16 cellular contexts compared by ENCODE assay signal in genomic region chr19:11296264-11296663, GRCh38. TPM values are rescaled to one million over a fixed set of nuclear protein-coding genes. Genes with fewer than 3 reads are reported as not detected.
DNase-seq lines count a peak whose midpoint lies in the region; ATAC-seq and TF ChIP-seq lines count a peak whose summit lies in the region.
"Had no signal": no experiment of that assay in that cellular context is flagged by ENCODE, and none has a peak within 500 bp of the region (broad histone marks: within the 10 kb centered on the region; RNA-seq: fewer than 3 reads in every experiment).

No MANE protein-coding gene starts in this region.

- H3K4me1 Mint-ChIP-seq in progenitor cell of endocrine pancreas (ENCODE audit: low read depth) = peaks cover 4% of the 10 kb centered on the region
- H3K4me1 Mint-ChIP-seq in effector memory CD8-positive, alpha-beta T cell (ENCODE audit: low read depth in 2 of 2) = peaks cover 4 to 8% of the 10 kb centered on the region in 2 donors

- H3K4me3 Mint-ChIP-seq in progenitor cell of endocrine pancreas (ENCODE audit: low read depth) = no peak overlapping the region
- no peak overlapping the region for H3K4me3 Mint-ChIP-seq in effector memory CD8-positive, alpha-beta T cell
- H3K4me3 Mint-ChIP-seq: activated CD8-positive, alpha-beta memory T cell treated with anti-CD3 and anti-CD28 coated beads, Interleukin-2, amount 10 ng/mL, durations not matched to agents 7 days and 5 days; natural killer cell treated with Interleukin-12 subunit alpha and Interleukin-12 subunit beta and Interleukin-15 and Interleukin-18, amount 100 ng/mL, for 72 hours had no signal

- peaks cover 3% of the 10 kb centered on the region for H3K27me3 Mint-ChIP-seq in progenitor cell of endocrine pancreas
- H3K27me3 Mint-ChIP-seq in effector memory CD8-positive, alpha-beta T cell = peaks cover 15 to 48% of the 10 kb centered on the region in 2 donors

- peak overlapping the region; percentile 12 for H3K27ac Mint-ChIP-seq in progenitor cell of endocrine pancreas
- H3K27ac Mint-ChIP-seq in effector memory CD8-positive, alpha-beta T cell = no peak overlapping the region
- H3K27ac Mint-ChIP-seq: activated CD8-positive, alpha-beta memory T cell treated with anti-CD3 and anti-CD28 coated beads, Interleukin-2, amount 10 ng/mL, durations not matched to agents 7 days and 5 days had no signal

- DNase-seq in AML-193 (lab: John Stamatoyannopoulos, UW) (peak; percentile 17 to 40), OCI-M1 (lab: John Stamatoyannopoulos, UW) (peak; percentile 69), fibroblast of peridontal ligament (ENCODE audit: extremely low read depth) (peak; percentile 45), progenitor cell of endocrine pancreas (ENCODE audit: low spot score, unreplicated experiment) (no peak), NCI-H1694 (lab: John Stamatoyannopoulos, UW) (no peak), left colon (no peak), NCI-H2227 treated with DMSO at 0.1 percent for 48 hours (lab: John Stamatoyannopoulos, UW) (no peak)
- no peak for DNase-seq in effector memory CD8-positive, alpha-beta T cell
- DNase-seq: activated CD8-positive, alpha-beta memory T cell treated with anti-CD3 and anti-CD28 coated beads, Interleukin-2, amount 10 ng/mL, durations not matched to agents 7 days and 5 days; activated naive CD4-positive, alpha-beta T cell treated with anti-CD3 and anti-CD28 coated beads, Interleukin-2, amount 50 U/mL, for 16 hours; NCI-H1105 had no signal

- intact Hi-C loops in left colon (cut with DNase I, micrococcal nuclease) = loop anchor here (10.0 kb wide), 2 partner anchors 149 to 189 kb away; partner anchors contain the start of gene ELAVL3 (in 1 of the 2)

- no peak for TF ChIP-seq CTCF in progenitor cell of endocrine pancreas (IDR thresholded peaks at IDR 0.05; ENCODE audit: unreplicated experiment)

- H3K9me3 Mint-ChIP-seq in progenitor cell of endocrine pancreas (ENCODE audit: low read depth) = no peaks in the 10 kb centered on the region
- H3K9me3 Mint-ChIP-seq in effector memory CD8-positive, alpha-beta T cell = no peaks in the 10 kb centered on the region
- H3K9me3 Mint-ChIP-seq: natural killer cell treated with Interleukin-12 subunit alpha and Interleukin-12 subunit beta and Interleukin-15 and Interleukin-18, amount 100 ng/mL, for 72 hours had no signal

- no peaks in the 10 kb centered on the region for H3K36me3 Mint-ChIP-seq in progenitor cell of endocrine pancreas (ENCODE audit: insufficient read depth)
- H3K36me3 Mint-ChIP-seq in effector memory CD8-positive, alpha-beta T cell (ENCODE audit: insufficient read depth) = no peaks in the 10 kb centered on the region
- H3K36me3 Mint-ChIP-seq: activated CD8-positive, alpha-beta memory T cell treated with anti-CD3 and anti-CD28 coated beads, Interleukin-2, amount 10 ng/mL, durations not matched to agents 7 days and 5 days; natural killer cell treated with Interleukin-12 subunit alpha and Interleukin-12 subunit beta and Interleukin-15 and Interleukin-18, amount 100 ng/mL, for 72 hours had no signal

- ATAC-seq in left colon = no peak
- ATAC-seq in effector memory CD8-positive, alpha-beta T cell (replicated peaks) = no peak
- ATAC-seq: activated CD8-positive, alpha-beta memory T cell treated with anti-CD3 and anti-CD28 coated beads, Interleukin-2, amount 10 ng/mL, durations not matched to agents 7 days and 5 days; left lobe of liver; natural killer cell treated with Interleukin-12 subunit alpha and Interleukin-12 subunit beta and Interleukin-15 and Interleukin-18, amount 100 ng/mL, for 72 hours had no signal

RNA-seq across cellular contexts. Expression of gene TSPAN16, which starts 0.3 kb away (rescaled TPM):
- total RNA-seq in progenitor cell of endocrine pancreas (not detected in 2 replicates), left colon (not detected)
- total RNA-seq: activated CD8-positive, alpha-beta memory T cell treated with anti-CD3 and anti-CD28 coated beads, Interleukin-2, amount 10 ng/mL, durations not matched to agents 7 days and 5 days; dermis microvascular lymphatic vessel endothelial cell; glomerular endothelial cell; H4; left lobe of liver; natural killer cell treated with Interleukin-12 subunit alpha and Interleukin-12 subunit beta and Interleukin-15 and Interleukin-18, amount 100 ng/mL, for 72 hours had no signal

RNA-seq across cellular contexts. Expression of gene DOCK6, which starts 33.9 kb away (rescaled TPM):
- total RNA-seq in progenitor cell of endocrine pancreas (88.0 and 89.1 TPM in 2 replicates), left colon (10 to 100 TPM; 64.7 to 77.6 TPM)

RNA-seq across cellular contexts. Expression of gene RAB3D, which starts 43.2 kb away (rescaled TPM):
- total RNA-seq in progenitor cell of endocrine pancreas = 40.7 and 43.9 TPM in 2 replicates
- 10 to 100 TPM; 34.7 to 37.6 TPM for total RNA-seq in left colon

RNA-seq across cellular contexts. Expression of gene TMEM205, which starts 49.8 kb away (rescaled TPM):
- total RNA-seq in progenitor cell of endocrine pancreas (49.8 and 51.1 TPM in 2 replicates), left colon (10 to 100 TPM; 43.5 to 51.9 TPM)

RNA-seq across cellular contexts. Expression of gene CCDC159, which starts 50.1 kb away (rescaled TPM):
- total RNA-seq in progenitor cell of endocrine pancreas = 25.0 and 27.6 TPM in 2 replicates
- total RNA-seq in left colon = 10 to 100 TPM; 28.6 to 30.2 TPM

Comparison
In these comparisons a context has a peak if more than half of its experiments do, and no peak if none do; other contexts are left out.
1. DNase-seq: peak in AML-193 (2 of 2), OCI-M1 (single experiment) and fibroblast of peridontal ligament (single experiment); none in progenitor cell of endocrine pancreas (single experiment), NCI-H1694 (single experiment), left colon (0 of 2), effector memory CD8-positive, alpha-beta T cell (0 of 3) and NCI-H2227 treated with DMSO at 0.1 percent for 48 hours (single experiment).